Comparison of ENCODE assay signal across 8 cellular contexts in genomic region chr15:40105517-40106202, GRCh38. TPM values are rescaled to one million over a fixed set of nuclear protein-coding genes. Genes with fewer than 3 reads are reported as not detected.
DNase-seq lines count a peak whose midpoint lies in the region; TF ChIP-seq lines count a peak whose summit lies in the region.

No MANE protein-coding gene starts in this region.

- no peaks in the 10 kb centered on the region; the same call in 1 of the 2 replicates for H3F3A ChIP-seq in OCI-LY1 (ENCODE audit: insufficient read depth, low read length)

- intact Hi-C loops in dendritic cell treated with granulocyte-macrophage colony-stimulating factor and Interleukin-4, amounts not matched to agents 40 ng/mL and 50 ng/mL, for 4 days (cut with micrococcal nuclease) = loop anchor here (2.0 to 5.0 kb wide), 2 partner anchors 57 kb away; partner anchors contain the start of gene BUB1B
- intact Hi-C loops in spleen (cut with DNase I; ENCODE audit: low total_unique reads) = no loop called here

- H3K9me3 ChIP-seq in OCI-LY1 (ENCODE audit: low read length) = no peaks in the 10 kb centered on the region
- H3K9me3 ChIP-seq in spleen = no peaks in the 10 kb centered on the region

- TF ChIP-seq POLR2A in spleen (IDR thresholded peaks at IDR 0.05) = no peak

- peak overlapping the region; percentile 82 for H3K4me2 ChIP-seq in OCI-LY1 (ENCODE audit: low read length)

- peaks cover 81% of the 10 kb centered on the region for H3K4me1 ChIP-seq in OCI-LY1 (ENCODE audit: insufficient read depth, low read length, severe bottlenecking)
- peaks cover 56 to 89% (median 83%) of the 10 kb centered on the region in 6 donors for H3K4me1 ChIP-seq in spleen

- no peaks in the 10 kb centered on the region for H4K20me1 ChIP-seq in OCI-LY1 (ENCODE audit: insufficient read depth, low read length)

- H3K4me3 ChIP-seq in OCI-LY1 (ENCODE audit: low read depth, low read length, poor library complexity, severe bottlenecking) (peak overlapping the region; percentile 76), spleen (peak overlapping the region in 4 of 8 donors; percentile 10 to 81 (median 22))

- H3K9me3 Mint-ChIP-seq in dendritic cell treated with granulocyte-macrophage colony-stimulating factor and Interleukin-4, amounts not matched to agents 40 ng/mL and 50 ng/mL, for 4 days = no peaks in the 10 kb centered on the region

- no peak for TF ChIP-seq CTCF in GM13977 (IDR thresholded peaks at IDR 0.05; ENCODE audit: extremely low read depth, insufficient read depth, missing control alignments)
- TF ChIP-seq CTCF in OCI-LY1 (IDR thresholded peaks at IDR 0.05; ENCODE audit: low read length) = no peak
- no peak for TF ChIP-seq CTCF in spleen (IDR thresholded peaks at IDR 0.05 in 8 of 11, conservative IDR thresholded peaks at IDR 0.05 in 3 of 11)

- H3K9ac ChIP-seq in OCI-LY1 (ENCODE audit: low read length) = peak overlapping the region; percentile 84

- H3K79me2 ChIP-seq in OCI-LY1 (ENCODE audit: insufficient read depth, low read length) = no peaks in the 10 kb centered on the region

- H3K4me3 Mint-ChIP-seq in dendritic cell treated with granulocyte-macrophage colony-stimulating factor and Interleukin-4, amounts not matched to agents 40 ng/mL and 50 ng/mL, for 4 days = peak overlapping the region; percentile 68

- 53 to 69% (median 62%) methylated on average over 8 to 9 of the region's 9 CpGs for WGBS in spleen, 5 donors

- H3K9me2 ChIP-seq in OCI-LY1 (ENCODE audit: low read depth, low read length) = no peaks in the 10 kb centered on the region

- peak; percentile 80 for DNase-seq in GM13977 (ENCODE audit: low spot score)
- DNase-seq in spleen = peak; percentile 83
- DNase-seq in HUDEP-2 (lab: John Stamatoyannopoulos, UW; ENCODE audit: unreplicated experiment in 76 of 76) = no peak
- DNase-seq in islet precursor cell = no peak
- DNase-seq in COLO829 (ENCODE audit: low spot score) = no peak
- no peak for DNase-seq in AG08396 (ENCODE audit: low spot score)

- H3K27ac ChIP-seq in OCI-LY1 (ENCODE audit: low read depth, low read length, poor library complexity, severe bottlenecking) (peak overlapping the region; percentile 98), spleen (peak overlapping the region; percentile 62 to 92 (median 84))

- peaks cover 83% of the 10 kb centered on the region for H3K4me1 Mint-ChIP-seq in dendritic cell treated with granulocyte-macrophage colony-stimulating factor and Interleukin-4, amounts not matched to agents 40 ng/mL and 50 ng/mL, for 4 days (ENCODE audit: low read depth)

- in situ Hi-C loops in GM13977 (cut with MboI; ENCODE audit: low pct_unique_long_range_greater_than_20kb, low sequenced_read_pairs, unreplicated experiment) = loop anchor here (10.0 kb wide), 1 partner anchor 59 kb away; the partner anchor contains the start of gene BUB1B

- H3K27me3 ChIP-seq in OCI-LY1 (ENCODE audit: insufficient read depth, low read length) (no peaks in the 10 kb centered on the region), spleen (replicated peaks in 1 of 7) (no peaks in the 10 kb centered on the region)

- peaks cover 66% of the 10 kb centered on the region for H3K36me3 Mint-ChIP-seq in dendritic cell treated with granulocyte-macrophage colony-stimulating factor and Interleukin-4, amounts not matched to agents 40 ng/mL and 50 ng/mL, for 4 days (ENCODE audit: low read depth)

- H3K27me3 Mint-ChIP-seq in dendritic cell treated with granulocyte-macrophage colony-stimulating factor and Interleukin-4, amounts not matched to agents 40 ng/mL and 50 ng/mL, for 4 days = no peaks in the 10 kb centered on the region

- H3K27ac Mint-ChIP-seq in dendritic cell treated with granulocyte-macrophage colony-stimulating factor and Interleukin-4, amounts not matched to agents 40 ng/mL and 50 ng/mL, for 4 days = peak overlapping the region; percentile 87

- no peak overlapping the region for H2AFZ ChIP-seq in OCI-LY1 (ENCODE audit: low read length)

- peaks cover 37% of the 10 kb centered on the region; the same call in 1 of the 2 replicates for H3K36me3 ChIP-seq in OCI-LY1 (ENCODE audit: insufficient read depth, low read length)
- peaks cover 0 to 24% (median 0%) of the 10 kb centered on the region in 6 donors for H3K36me3 ChIP-seq in spleen

RNA-seq across cellular contexts. Expression of gene BMF, which starts 3.0 kb away (rescaled TPM):
- 10 to 100 TPM; 16.9 to 77.9 (median 36.1) TPM for total RNA-seq in spleen
- 10 to 100 TPM; 25.5 to 33.1 (median 27.7) TPM for polyA plus RNA-seq in spleen

RNA-seq across cellular contexts. Expression of gene BUB1B, which starts 55.2 kb away (rescaled TPM):
- total RNA-seq in spleen = 10 to 100 TPM in 3 of 7 donors, 1 to 10 TPM in 4; 3.0 to 11.8 (median 8.5) TPM
- polyA plus RNA-seq in spleen = 1 to 10 TPM; 1.2 to 4.7 (median 2.3) TPM

Comparison
In these comparisons a context has a peak if more than half of its experiments do, and no peak if none do; other contexts are left out.
1. DNase-seq: peak in GM13977 (single experiment) and spleen (single experiment); none in HUDEP-2 (0 of 76), islet precursor cell (single experiment), COLO829 (single experiment) and AG08396 (single experiment).